40 cellular contexts compared by ENCODE assay signal in genomic region chr12:132673288-132674179, GRCh38. TPM values are rescaled to one million over a fixed set of nuclear protein-coding genes. Genes with fewer than 3 reads are reported as not detected.
"Had no signal": no experiment of that assay in that cellular context is flagged by ENCODE, and none has a peak within 500 bp of the region (broad histone marks: within the 10 kb centered on the region; RNA-seq: fewer than 3 reads in every experiment).

No MANE protein-coding gene starts in this region.

- H3K4me3 Mint-ChIP-seq: activated CD4-positive, alpha-beta T cell treated with anti-CD3 and anti-CD28 coated beads for 36 hours; activated naive CD4-positive, alpha-beta T cell treated with anti-CD3 and anti-CD28 coated beads, Interleukin-2, amount 10 ng/mL, durations not matched to agents 7 days and 5 days; activated naive CD8-positive, alpha-beta T cell treated with anti-CD3 and anti-CD28 coated beads, Interleukin-2, amount 10 ng/mL, durations not matched to agents 7 days and 5 days; activated T-helper 1 cell treated with anti-CD3 and anti-CD28 coated beads, Interleukin-12 subunit alpha, Interleukin-12 subunit beta, Interleukin-2, Interleukin-4 antibody, amounts not matched to agents 30 ng/mL and 10 ng/mL and 1 ng/mL, durations not matched to agents 14 hours and 24 hours and 36 hours; brain; natural killer cell treated with Interleukin-12 subunit alpha and Interleukin-12 subunit beta and Interleukin-15 and Interleukin-18, amount 100 ng/mL, for 72 hours; stimulated activated effector memory CD8-positive, alpha-beta T cell treated with anti-CD3 and anti-CD28 coated beads, Interleukin-12 subunit alpha, Interleukin-12 subunit beta, amount 100 ng/mL, for 72 hours; stimulated activated naive CD8-positive, alpha-beta T cell treated with anti-CD3 and anti-CD28 coated beads, Interleukin-15, Interleukin-2, amounts not matched to agents 100 ng/mL and 50 ng/mL, for 24 hours; T-helper 2 cell treated with Interferon-gamma antibody and Interleukin-4, amounts not matched to agents 5 μg/mL and 100 μg/mL, for 36 hours had no signal

- H3K9me3 Mint-ChIP-seq: activated naive CD4-positive, alpha-beta T cell treated with anti-CD3 and anti-CD28 coated beads, Interleukin-2, amount 10 ng/mL, durations not matched to agents 7 days and 5 days; activated naive CD8-positive, alpha-beta T cell treated with anti-CD3 and anti-CD28 coated beads, Interleukin-2, amount 10 ng/mL, durations not matched to agents 7 days and 5 days; activated T-helper 1 cell treated with anti-CD3 and anti-CD28 coated beads, Interleukin-12 subunit alpha, Interleukin-12 subunit beta, Interleukin-2, Interleukin-4 antibody, amounts not matched to agents 30 ng/mL and 10 ng/mL and 1 ng/mL, durations not matched to agents 14 hours and 24 hours and 36 hours; brain; natural killer cell treated with Interleukin-12 subunit alpha and Interleukin-12 subunit beta and Interleukin-15 and Interleukin-18, amount 100 ng/mL, for 72 hours; stimulated activated effector memory CD8-positive, alpha-beta T cell treated with anti-CD3 and anti-CD28 coated beads, Interleukin-12 subunit alpha, Interleukin-12 subunit beta, amount 100 ng/mL, for 72 hours; stimulated activated naive CD8-positive, alpha-beta T cell treated with anti-CD3 and anti-CD28 coated beads, Interleukin-15, Interleukin-2, amounts not matched to agents 100 ng/mL and 50 ng/mL, for 24 hours; T-helper 2 cell treated with Interferon-gamma antibody and Interleukin-4, amounts not matched to agents 5 μg/mL and 100 μg/mL, for 36 hours had no signal

- FAIRE-seq: small intestine, urothelium cell line had no signal

- H3K27ac ChIP-seq: ascending aorta, esophagus muscularis mucosa, heart right ventricle, left lung, neutrophil, thoracic aorta had no signal

- ATAC-seq: activated CD4-positive, alpha-beta T cell treated with anti-CD3 and anti-CD28 coated beads for 36 hours; left lung; mucosa of descending colon; natural killer cell treated with Interleukin-12 subunit alpha and Interleukin-12 subunit beta and Interleukin-15 and Interleukin-18, amount 100 ng/mL, for 72 hours; stimulated activated effector memory CD8-positive, alpha-beta T cell treated with anti-CD3 and anti-CD28 coated beads, Interleukin-12 subunit alpha, Interleukin-12 subunit beta, amount 100 ng/mL, for 72 hours had no signal

- H3K27me3 Mint-ChIP-seq: activated CD4-positive, alpha-beta T cell treated with anti-CD3 and anti-CD28 coated beads for 36 hours; activated naive CD4-positive, alpha-beta T cell treated with anti-CD3 and anti-CD28 coated beads, Interleukin-2, amount 10 ng/mL, durations not matched to agents 7 days and 5 days; activated naive CD8-positive, alpha-beta T cell treated with anti-CD3 and anti-CD28 coated beads, Interleukin-2, amount 10 ng/mL, durations not matched to agents 7 days and 5 days; natural killer cell treated with Interleukin-12 subunit alpha and Interleukin-12 subunit beta and Interleukin-15 and Interleukin-18, amount 100 ng/mL, for 72 hours; progenitor cell of endocrine pancreas; stimulated activated naive CD8-positive, alpha-beta T cell treated with anti-CD3 and anti-CD28 coated beads, Interleukin-15, Interleukin-2, amounts not matched to agents 100 ng/mL and 50 ng/mL, for 24 hours had no signal

- H3K4me1 Mint-ChIP-seq: activated CD4-positive, alpha-beta T cell treated with anti-CD3 and anti-CD28 coated beads for 36 hours; activated naive CD8-positive, alpha-beta T cell treated with anti-CD3 and anti-CD28 coated beads, Interleukin-2, amount 10 ng/mL, durations not matched to agents 7 days and 5 days; brain had no signal

- H3K4me1 ChIP-seq: ascending aorta, esophagus muscularis mucosa, heart right ventricle, left lung had no signal

- H3K9me3 ChIP-seq: ascending aorta, esophagus muscularis mucosa, heart right ventricle, left lung, mucosa of descending colon, neutrophil, thoracic aorta had no signal

- H3K4me3 ChIP-seq: ascending aorta, esophagus muscularis mucosa, heart right ventricle, left lung, lung, mucosa of descending colon, thoracic aorta had no signal

- H3K27me3 ChIP-seq: ascending aorta, esophagus muscularis mucosa, heart right ventricle, left lung, neutrophil had no signal

- H3K27ac Mint-ChIP-seq: activated CD4-positive, alpha-beta T cell treated with anti-CD3 and anti-CD28 coated beads for 36 hours; activated naive CD4-positive, alpha-beta T cell treated with anti-CD3 and anti-CD28 coated beads, Interleukin-2, amount 10 ng/mL, durations not matched to agents 7 days and 5 days; activated naive CD8-positive, alpha-beta T cell treated with anti-CD3 and anti-CD28 coated beads, Interleukin-2, amount 10 ng/mL, durations not matched to agents 7 days and 5 days; activated T-helper 1 cell treated with anti-CD3 and anti-CD28 coated beads, Interleukin-12 subunit alpha, Interleukin-12 subunit beta, Interleukin-2, Interleukin-4 antibody, amounts not matched to agents 30 ng/mL and 10 ng/mL and 1 ng/mL, durations not matched to agents 14 hours and 24 hours and 36 hours; brain; natural killer cell treated with Interleukin-12 subunit alpha and Interleukin-12 subunit beta and Interleukin-15 and Interleukin-18, amount 100 ng/mL, for 72 hours; progenitor cell of endocrine pancreas; stimulated activated effector memory CD8-positive, alpha-beta T cell treated with anti-CD3 and anti-CD28 coated beads, Interleukin-12 subunit alpha, Interleukin-12 subunit beta, amount 100 ng/mL, for 72 hours; stimulated activated naive CD8-positive, alpha-beta T cell treated with anti-CD3 and anti-CD28 coated beads, Interleukin-15, Interleukin-2, amounts not matched to agents 100 ng/mL and 50 ng/mL, for 24 hours; T-helper 2 cell treated with Interferon-gamma antibody and Interleukin-4, amounts not matched to agents 5 μg/mL and 100 μg/mL, for 36 hours had no signal

- DNase-seq: activated CD4-positive, alpha-beta T cell treated with anti-CD3 and anti-CD28 coated beads for 36 hours; activated CD4-positive, alpha-beta T cell treated with anti-CD3 and anti-CD28 coated beads, Interleukin-2, amount 50 U/mL, for 48 hours; activated CD4-positive, CD25-positive, alpha-beta regulatory T cell; activated CD8-positive, alpha-beta memory T cell treated with anti-CD3 and anti-CD28 coated beads, Interleukin-2, amount 50 U/mL, for 4 hours; activated gamma-delta T cell; activated naive CD4-positive, alpha-beta T cell treated with anti-CD3 and anti-CD28 coated beads, Interleukin-2, amount 10 ng/mL, durations not matched to agents 7 days and 5 days; activated naive CD8-positive, alpha-beta T cell treated with anti-CD3 and anti-CD28 coated beads, Interleukin-2, amount 10 ng/mL, durations not matched to agents 7 days and 5 days; activated T-cell treated with anti-CD3 and anti-CD28 coated beads, Interleukin-2, amount 50 U/mL, for 1 hour; cortex of kidney; foreskin melanocyte; heart right ventricle; kidney glomerular epithelial cell; left lung; mucosa of descending colon; small intestine; stimulated activated CD4-positive, alpha-beta T cell treated with anti-CD3 and anti-CD28 coated beads, Interleukin-4, amount 100 ng/mL, for 24 hours; trophoblast cell had no signal

RNA-seq across cellular contexts. Expression of gene P2RX2, which starts 55.0 kb away (rescaled TPM):
- total RNA-seq: activated CD4-positive, alpha-beta T cell treated with anti-CD3 and anti-CD28 coated beads for 36 hours; activated CD8-positive, alpha-beta memory T cell treated with anti-CD3 and anti-CD28 coated beads for 36 hours; activated naive CD8-positive, alpha-beta T cell treated with anti-CD3 and anti-CD28 coated beads, Interleukin-2, amount 10 ng/mL, durations not matched to agents 7 days and 5 days; activated T-helper 1 cell treated with anti-CD3 and anti-CD28 coated beads, Interleukin-12 subunit alpha, Interleukin-12 subunit beta, Interleukin-2, Interleukin-4 antibody, amounts not matched to agents 30 ng/mL and 10 ng/mL and 1 ng/mL, durations not matched to agents 14 hours and 24 hours and 36 hours; ascending aorta; cardiac septum; cerebellum; glomerular endothelial cell; heart right ventricle; left lung; mesenteric fat pad; myocyte; natural killer cell treated with Interleukin-12 subunit alpha and Interleukin-12 subunit beta and Interleukin-15 and Interleukin-18, amount 100 ng/mL, for 72 hours; osteocyte; renal cortical epithelial cell; sciatic nerve; subcutaneous adipose tissue; thoracic aorta had no signal
- polyA plus RNA-seq: heart right ventricle had no signal
